10 cellular contexts compared by ENCODE assay signal in genomic region chr17:15247891-15248529, GRCh38. TPM values are rescaled to one million over a fixed set of nuclear protein-coding genes. Genes with fewer than 3 reads are reported as not detected.
DNase-seq lines count a peak whose midpoint lies in the region; ATAC-seq and TF ChIP-seq lines count a peak whose summit lies in the region.
"Had no signal": no experiment of that assay in that cellular context is flagged by ENCODE, and none has a peak within 500 bp of the region (broad histone marks: within the 10 kb centered on the region; RNA-seq: fewer than 3 reads in every experiment).

No MANE protein-coding gene starts in this region.

- H2BK15ac ChIP-seq in H9 (ENCODE audit: low read depth, low read length), result no peak overlapping the region

- H3K4me2 ChIP-seq in H9 (ENCODE audit: insufficient read depth, insufficient read length, low read length), result no peak overlapping the region
- H3K4me2 ChIP-seq in SK-N-SH, result no peak overlapping the region

- H3K27me3 ChIP-seq in H9 (ENCODE audit: insufficient read depth, low read length) (no peaks in the 10 kb centered on the region), SK-N-SH (ENCODE audit: insufficient read depth) (no peaks in the 10 kb centered on the region), gastrocnemius medialis (no peaks in the 10 kb centered on the region)

- H3K27ac ChIP-seq in H9 (ENCODE audit: insufficient read length, low read depth, low read length) (no peak overlapping the region), SK-N-SH (ENCODE audit: low read depth in 2 of 2, low read length in 1 of 2) (no peak overlapping the region), gastrocnemius medialis (peak overlapping the region in 3 of 4 donors; percentile 33 to 52 (median 37))

- no peak overlapping the region for H4K5ac ChIP-seq in H9 (ENCODE audit: insufficient read length, low read depth, low read length)

- H2AK5ac ChIP-seq in H9 (ENCODE audit: insufficient read length, low read length), result no peak overlapping the region

- H3K9me3 ChIP-seq in H9 (ENCODE audit: control insufficient read depth, low read depth, low read length) (no peaks in the 10 kb centered on the region), SK-N-SH (no peaks in the 10 kb centered on the region), gastrocnemius medialis (no peaks in the 10 kb centered on the region)

- no peak overlapping the region for H3K4me3 Mint-ChIP-seq in H9

- DNase-seq in H9 (peak; percentile 55), SK-N-SH (no peak), fibroblast of mammary gland (ENCODE audit: low read depth) (peak; percentile 16), gastrocnemius medialis (no peak), NCI-H2081 (lab: John Stamatoyannopoulos, UW) (no peak), posterior vena cava (ENCODE audit: low spot score) (no peak), HuH-7 (ENCODE audit: low spot score) (no peak)
- DNase-seq: effector CD8-positive, alpha-beta T cell; stimulated activated CD4-positive, alpha-beta T cell treated with anti-CD3 and anti-CD28 coated beads, Interleukin-4, amount 100 ng/mL, for 1 hour had no signal

- ATAC-seq in gastrocnemius medialis (peak in 1 of 2 donors; percentile 19), HG03175 (IDR thresholded peaks at IDR 0.05; ENCODE audit: unreplicated experiment) (no peak)

- H3K79me2 ChIP-seq in H9 (ENCODE audit: insufficient read depth, low read length) (no peaks in the 10 kb centered on the region), SK-N-SH (ENCODE audit: insufficient read depth) (peaks cover 23% of the 10 kb centered on the region)

- H3K18ac ChIP-seq in H9 (ENCODE audit: insufficient read length, low read depth, low read length), result no peak overlapping the region

- CTCF ChIA-PET in SK-N-SH (lab: Yijun Ruan, JAX), result interaction anchor here (0.5 to 3.3 kb wide), 7 partner anchors 9 to 255 kb away, joined by 3 to 28 read pairs (median 4); no protein-coding TSS in a partner anchor

- H3K36me3 ChIP-seq in SK-N-SH (replicated peaks in 1 of 2; ENCODE audit: control insufficient read depth in 1 of 2, insufficient read depth in 2 of 2, low read length in 1 of 2) (peaks cover 15 to 38% of the 10 kb centered on the region in 2 experiments), gastrocnemius medialis (peaks cover 0 to 30% of the 10 kb centered on the region in 2 donors)

- no peaks in the 10 kb centered on the region for H3K79me1 ChIP-seq in H9 (ENCODE audit: insufficient read depth, low read depth, low read length, poor library complexity, severe bottlenecking)

- no peak overlapping the region for H2BK5ac ChIP-seq in H9 (ENCODE audit: insufficient read length, low read length)

- no CpG with 5 or more reads among the region's 8 CpGs for WGBS in H9 (ENCODE audit: extremely low coverage, insufficient read length, low lambda C conversion rate)
- WGBS in SK-N-SH (ENCODE audit: low lambda C conversion rate), result 95% methylated on average over 8 of the region's 8 CpGs

- H2AFZ ChIP-seq in H9 (ENCODE audit: low read length) (no peak overlapping the region), SK-N-SH (ENCODE audit: low read depth) (no peak overlapping the region)

- H3K23me2 ChIP-seq in H9 (ENCODE audit: insufficient read length, low read depth, low read length, poor library complexity, severe bottlenecking), result no peaks in the 10 kb centered on the region

- POLR2A ChIA-PET in SK-N-SH (lab: Yijun Ruan, JAX), result no interaction called here

- H2BK12ac ChIP-seq in H9 (ENCODE audit: insufficient read length, low read depth, low read length), result no peak overlapping the region

- peaks cover 3 to 13% of the 10 kb centered on the region in 2 experiments; a peak in 3 of 4 replicates for H3K4me1 Mint-ChIP-seq in H9

- peaks cover 0 to under 1% of the 10 kb centered on the region in 2 experiments; a peak in 2 of 5 replicates for H3K9me3 Mint-ChIP-seq in H9

- no peak for TF ChIP-seq POLR2A in gastrocnemius medialis (IDR thresholded peaks at IDR 0.05)

- no peak overlapping the region for H4K8ac ChIP-seq in H9 (replicated peaks; ENCODE audit: insufficient read length, low read depth, low read length)

- H4K20me1 ChIP-seq in H9 (ENCODE audit: control insufficient read depth, insufficient read depth, insufficient read length) (no peaks in the 10 kb centered on the region), SK-N-SH (ENCODE audit: insufficient read depth) (0 out of 2 replicates have a peak, but pooled peaks cover 3% of the 10 kb centered on the region)

- no peak overlapping the region for H4K91ac ChIP-seq in H9 (ENCODE audit: insufficient read length, low read depth, low read length)

- no peak overlapping the region for H3K4ac ChIP-seq in H9 (ENCODE audit: low read depth, low read length)

- no peak for TF ChIP-seq EP300 in SK-N-SH (IDR thresholded peaks at IDR 0.05; ENCODE audit: borderline replicate concordance in 1 of 2, low read depth in 1 of 2, low read length in 1 of 2)

- intact Hi-C loops in gastrocnemius medialis (cut with DNase I; ENCODE audit: low total_unique reads), result no loop called here
- intact Hi-C loops in posterior vena cava (cut with DNase I), result no loop called here

- H3K23ac ChIP-seq in H9 (ENCODE audit: insufficient read length, low read depth, low read length), result no peak overlapping the region

- TF ChIP-seq CTCF in H9 (conservative IDR thresholded peaks at IDR 0.05) (peak; percentile 69), SK-N-SH (IDR thresholded peaks at IDR 0.05) (peak; percentile 42), fibroblast of mammary gland (conservative IDR thresholded peaks at IDR 0.05; ENCODE audit: control insufficient read depth, insufficient read depth, low read depth, low read length) (peak; percentile 45), gastrocnemius medialis (IDR thresholded peaks at IDR 0.05 in 4 of 5, conservative IDR thresholded peaks at IDR 0.05 in 1 of 5) (peak in 2 of 5 experiments; percentile 18 to 41)

- in situ Hi-C loops in gastrocnemius medialis (cut with MboI; ENCODE audit: low sequenced_read_pairs in 4 of 4), result no loop called here

- TF ChIP-seq RAD21 in SK-N-SH (IDR thresholded peaks at IDR 0.05; ENCODE audit: low read length), result peak; percentile 48

- H3K4me1 ChIP-seq in H9 (ENCODE audit: insufficient read depth, low read length), result no peaks in the 10 kb centered on the region
- no peaks in the 10 kb centered on the region; a peak in 1 of 4 replicates for H3K4me1 ChIP-seq in SK-N-SH (ENCODE audit: control insufficient read depth in 1 of 2, insufficient read depth in 2 of 2, low read depth in 1 of 2, low read length in 1 of 2)
- peaks cover 9 to 73% of the 10 kb centered on the region in 2 donors for H3K4me1 ChIP-seq in gastrocnemius medialis

- H3K27ac Mint-ChIP-seq in H9, result no peak overlapping the region; a peak in 1 of 7 replicates

- H2BK120ac ChIP-seq in H9 (ENCODE audit: low read depth, low read length, poor library complexity, severe bottlenecking), result no peak overlapping the region

- no peak overlapping the region for H3K56ac ChIP-seq in H9 (ENCODE audit: insufficient read length, low read depth, low read length)

- H3K9ac ChIP-seq in H9 (ENCODE audit: extremely low read depth, insufficient read length, low read length), result no peak overlapping the region
- no peak overlapping the region for H3K9ac ChIP-seq in SK-N-SH

- H3K14ac ChIP-seq in H9 (ENCODE audit: insufficient read depth, low read length), result no peak overlapping the region

- no peaks in the 10 kb centered on the region for H3F3A ChIP-seq in SK-N-SH (replicated peaks; ENCODE audit: insufficient read depth)

- no peaks in the 10 kb centered on the region for H3K36me3 Mint-ChIP-seq in H9 (ENCODE audit: insufficient read depth in 1 of 3, low read depth in 3 of 3)

- no peaks in the 10 kb centered on the region for H3K9me2 ChIP-seq in SK-N-SH

- H3K27me3 Mint-ChIP-seq in H9 (ENCODE audit: low read depth), result peaks cover under 1% of the 10 kb centered on the region

- H3K4me3 ChIP-seq in SK-N-SH (ENCODE audit: low read depth in 2 of 2, low read length in 1 of 2) (no peak overlapping the region), fibroblast of mammary gland (ENCODE audit: control insufficient read depth, low read depth, low read length) (no peak overlapping the region), gastrocnemius medialis (no peak overlapping the region)

- no peak overlapping the region for H2BK20ac ChIP-seq in H9 (ENCODE audit: low read depth, low read length, poor library complexity, severe bottlenecking)

- H3T11ph ChIP-seq in H9 (ENCODE audit: low read length), result no peak overlapping the region

TF ChIP-seq in SK-N-SH, 30 proteins besides CTCF, POLR2A, EP300 and RAD21:
- TF ChIP-seq SMC3 (IDR thresholded peaks at IDR 0.05; ENCODE audit: low read depth, low read length), result peak; percentile 26; the same call in 1 of the 2 replicates
- no peak for TF ChIP-seq CHD2 (IDR thresholded peaks at IDR 0.05; ENCODE audit: low read length, partially characterized antibody)
- no peak for TF ChIP-seq MXI1 (IDR thresholded peaks at IDR 0.05; ENCODE audit: low read depth, low read length)

RNA-seq across cellular contexts. Expression of gene PMP22, which starts 17.1 kb away (rescaled TPM):
- total RNA-seq in H9 (2021) (0.83 and 1.5 TPM in 2 replicates), gastrocnemius medialis (100 to 1,000 TPM in 1 of 4 donors, 10 to 100 TPM in 3; 75.5 to 227 (median 83.2) TPM), posterior vena cava (100 to 1,000 TPM; 130 to 245 TPM)
- 63.0 and 82.5 TPM in 2 replicates for polyA plus RNA-seq in SK-N-SH (2012; rRNA removed)
- polyA plus RNA-seq in SK-N-SH (2012; cell fraction: cytosol; rRNA removed), result 67.3 and 70.0 TPM in 2 replicates
- polyA plus RNA-seq in SK-N-SH (2012; cell fraction: nucleus; rRNA removed), result 45.2 and 46.8 TPM in 2 replicates

Comparison
In these comparisons a context has a peak if more than half of its experiments do, and no peak if none do; other contexts are left out.
1. DNase-seq: peak in H9 (single experiment) and fibroblast of mammary gland (single experiment); none in SK-N-SH (single experiment), gastrocnemius medialis (0 of 2), NCI-H2081 (0 of 2), posterior vena cava (single experiment) and HuH-7 (single experiment).
2. H3K27ac ChIP-seq: peak in gastrocnemius medialis (3 of 4); none in H9 (single experiment) and SK-N-SH (0 of 2).
3. RNA of gene PMP22, which starts 17.1 kb away (total RNA-seq): 130 to 245 TPM in posterior vena cava and 75.5 to 227 TPM in gastrocnemius medialis; 0.83 to 1.5 TPM in H9; every median in the first group is over 10 times any median in the second.